Comparison of ENCODE assay signal across 19 cellular contexts in genomic region chr6:170112583-170112860, GRCh38.
"Had no signal": no experiment of that assay in that cellular context is flagged by ENCODE, and none has a peak within 500 bp of the region (broad histone marks: within the 10 kb centered on the region; RNA-seq: fewer than 3 reads in every experiment).

No MANE protein-coding gene starts in this region.

- H3K36me3 ChIP-seq: breast epithelium, colonic mucosa, esophagus squamous epithelium, gastrocnemius medialis, neutrophil, ovary, right atrium auricular region, SJSA1, thoracic aorta had no signal

- H3K27ac ChIP-seq: breast epithelium, colonic mucosa, esophagus squamous epithelium, gastrocnemius medialis, neutrophil, ovary, psoas muscle, right atrium auricular region, SJSA1, thoracic aorta, VCaP had no signal

- H3K27me3 ChIP-seq: colonic mucosa, gastrocnemius medialis, neutrophil, ovary, right atrium auricular region, SJSA1 had no signal

- H3K27ac Mint-ChIP-seq: activated naive CD8-positive, alpha-beta T cell treated with anti-CD3 and anti-CD28 coated beads for 36 hours; activated T-cell treated with anti-CD3 and anti-CD28 coated beads, Interleukin-2, amount 50 U/mL, for 72 hours; natural killer cell treated with Interleukin-12 subunit alpha and Interleukin-12 subunit beta and Interleukin-15 and Interleukin-18, amount 100 ng/mL, for 72 hours; stimulated activated naive B cell treated with anti-CD40 and anti-IgM and Interleukin-4, amounts not matched to agents 10 μg/mL and 1 μg/mL and 100 μg/mL, for 72 hours had no signal

- H3K4me3 Mint-ChIP-seq: activated naive CD8-positive, alpha-beta T cell treated with anti-CD3 and anti-CD28 coated beads for 36 hours; activated T-cell treated with anti-CD3 and anti-CD28 coated beads, Interleukin-2, amount 50 U/mL, for 72 hours; natural killer cell treated with Interleukin-12 subunit alpha and Interleukin-12 subunit beta and Interleukin-15 and Interleukin-18, amount 100 ng/mL, for 72 hours; stimulated activated naive B cell treated with anti-CD40 and anti-IgM and Interleukin-4, amounts not matched to agents 10 μg/mL and 1 μg/mL and 100 μg/mL, for 72 hours had no signal

- H3K27me3 Mint-ChIP-seq: activated naive CD8-positive, alpha-beta T cell treated with anti-CD3 and anti-CD28 coated beads for 36 hours had no signal

- H3K4me1 ChIP-seq: breast epithelium, colonic mucosa, gastrocnemius medialis, psoas muscle, right atrium auricular region, SJSA1 had no signal

- H3K9me3 Mint-ChIP-seq: activated naive CD8-positive, alpha-beta T cell treated with anti-CD3 and anti-CD28 coated beads for 36 hours; activated T-cell treated with anti-CD3 and anti-CD28 coated beads, Interleukin-2, amount 50 U/mL, for 72 hours; natural killer cell treated with Interleukin-12 subunit alpha and Interleukin-12 subunit beta and Interleukin-15 and Interleukin-18, amount 100 ng/mL, for 72 hours; stimulated activated naive B cell treated with anti-CD40 and anti-IgM and Interleukin-4, amounts not matched to agents 10 μg/mL and 1 μg/mL and 100 μg/mL, for 72 hours had no signal

- H3K9me3 ChIP-seq: colonic mucosa, esophagus squamous epithelium, gastrocnemius medialis, neutrophil, ovary, psoas muscle, right atrium auricular region, thoracic aorta had no signal

- H3K4me1 Mint-ChIP-seq: activated naive CD8-positive, alpha-beta T cell treated with anti-CD3 and anti-CD28 coated beads for 36 hours; stimulated activated naive B cell treated with anti-CD40 and anti-IgM and Interleukin-4, amounts not matched to agents 10 μg/mL and 1 μg/mL and 100 μg/mL, for 72 hours had no signal

- H3K36me3 Mint-ChIP-seq: activated naive CD8-positive, alpha-beta T cell treated with anti-CD3 and anti-CD28 coated beads for 36 hours; natural killer cell treated with Interleukin-12 subunit alpha and Interleukin-12 subunit beta and Interleukin-15 and Interleukin-18, amount 100 ng/mL, for 72 hours; stimulated activated naive B cell treated with anti-CD40 and anti-IgM and Interleukin-4, amounts not matched to agents 10 μg/mL and 1 μg/mL and 100 μg/mL, for 72 hours had no signal

- DNase-seq: activated CD4-positive, alpha-beta T cell treated with anti-CD3 and anti-CD28 coated beads, Interleukin-2, amount 50 U/mL, for 4 hours; activated naive CD8-positive, alpha-beta T cell treated with anti-CD3 and anti-CD28 coated beads for 36 hours; activated T-cell treated with anti-CD3 and anti-CD28 coated beads, Interleukin-2, amount 50 U/mL, for 72 hours; colonic mucosa; esophagus squamous epithelium; gastrocnemius medialis; hippocampal formation; stimulated activated CD4-positive, alpha-beta T cell treated with anti-CD3 and anti-CD28 coated beads, Interleukin-1b, Interleukin-23, amount 100 ng/mL, for 48 hours; stimulated activated naive B cell treated with anti-CD40 and anti-IgM and Interleukin-4, amounts not matched to agents 10 μg/mL and 1 μg/mL and 100 μg/mL, for 72 hours; T-helper 2 cell had no signal

- H3K4me3 ChIP-seq: breast epithelium, colonic mucosa, esophagus squamous epithelium, gastrocnemius medialis, ovary, psoas muscle, right atrium auricular region, SJSA1, thoracic aorta had no signal
